ENCODE assay signal across 16 cellular contexts in the genomic region with DNA sequence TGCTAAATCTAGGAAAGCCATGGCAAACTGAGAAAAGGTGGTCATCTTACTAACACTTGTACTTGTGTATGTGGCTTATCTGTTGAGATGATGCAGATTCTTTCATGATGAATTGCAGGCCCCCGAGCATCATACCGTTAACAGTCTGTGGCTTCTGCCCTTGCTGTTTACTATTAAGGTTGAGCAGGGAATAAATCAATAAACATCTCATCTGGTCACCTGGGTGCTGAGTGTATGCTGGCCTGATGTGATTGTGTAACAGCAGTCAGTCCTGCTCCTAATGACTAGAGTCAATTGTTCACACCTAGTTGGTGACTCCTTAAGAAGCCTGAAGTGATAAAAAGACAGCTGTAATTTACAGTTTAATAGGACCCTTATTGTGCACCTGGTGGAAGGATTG. TPM values are rescaled to one million over a fixed set of nuclear protein-coding genes. Genes with fewer than 3 reads are reported as not detected.
"Had no signal": no experiment of that assay in that cellular context is flagged by ENCODE, and none has a peak within 500 bp of the region (broad histone marks: within the 10 kb centered on the region; RNA-seq: fewer than 3 reads in every experiment).

No MANE protein-coding gene starts in this region.

- H3K27ac Mint-ChIP-seq: activated CD4-positive, alpha-beta memory T cell treated with anti-CD3 and anti-CD28 coated beads, Interleukin-2, amount 10 ng/mL, durations not matched to agents 7 days and 5 days; activated CD4-positive, alpha-beta T cell treated with anti-CD3 and anti-CD28 coated beads for 36 hours; activated naive CD8-positive, alpha-beta T cell treated with anti-CD3 and anti-CD28 coated beads, Interleukin-2, amount 50 U/mL, for 24 hours; mesothelial cell of epicardium; naive B cell had no signal

- H3K4me3 ChIP-seq: cardiac muscle cell, stomach, uterus had no signal

- H3K9me3 ChIP-seq: stomach, uterus had no signal

- H3K27me3 Mint-ChIP-seq: activated CD4-positive, alpha-beta memory T cell treated with anti-CD3 and anti-CD28 coated beads, Interleukin-2, amount 10 ng/mL, durations not matched to agents 7 days and 5 days; activated CD4-positive, alpha-beta T cell treated with anti-CD3 and anti-CD28 coated beads for 36 hours; activated naive CD8-positive, alpha-beta T cell treated with anti-CD3 and anti-CD28 coated beads, Interleukin-2, amount 50 U/mL, for 24 hours; naive B cell had no signal

- H3K36me3 Mint-ChIP-seq: mesothelial cell of epicardium, naive B cell had no signal

- ATAC-seq: activated CD4-positive, alpha-beta T cell treated with anti-CD3 and anti-CD28 coated beads for 36 hours; activated naive CD8-positive, alpha-beta T cell treated with anti-CD3 and anti-CD28 coated beads, Interleukin-2, amount 50 U/mL, for 24 hours had no signal

- H3K27ac ChIP-seq: cardiac muscle cell, stomach, uterus, VCaP had no signal

- DNase-seq: activated CD4-positive, alpha-beta memory T cell treated with anti-CD3 and anti-CD28 coated beads, Interleukin-2, amount 10 ng/mL, durations not matched to agents 7 days and 5 days; activated CD4-positive, alpha-beta T cell treated with anti-CD3 and anti-CD28 coated beads for 36 hours; activated naive CD4-positive, alpha-beta T cell; activated naive CD8-positive, alpha-beta T cell treated with anti-CD3 and anti-CD28 coated beads, Interleukin-2, amount 50 U/mL, for 24 hours; hippocampal formation; naive B cell; stimulated activated CD4-positive, alpha-beta T cell treated with anti-CD3 and anti-CD28 coated beads, Interleukin-4, amount 100 ng/mL, for 4 hours; stomach; uterus had no signal

- H3K36me3 ChIP-seq: cardiac muscle cell, stomach, uterus had no signal

- H3K9me3 Mint-ChIP-seq: activated CD4-positive, alpha-beta memory T cell treated with anti-CD3 and anti-CD28 coated beads, Interleukin-2, amount 10 ng/mL, durations not matched to agents 7 days and 5 days; activated naive CD8-positive, alpha-beta T cell treated with anti-CD3 and anti-CD28 coated beads, Interleukin-2, amount 50 U/mL, for 24 hours; naive B cell had no signal

- H3K4me3 Mint-ChIP-seq: activated CD4-positive, alpha-beta memory T cell treated with anti-CD3 and anti-CD28 coated beads, Interleukin-2, amount 10 ng/mL, durations not matched to agents 7 days and 5 days; activated CD4-positive, alpha-beta T cell treated with anti-CD3 and anti-CD28 coated beads for 36 hours; activated naive CD8-positive, alpha-beta T cell treated with anti-CD3 and anti-CD28 coated beads, Interleukin-2, amount 50 U/mL, for 24 hours; mesothelial cell of epicardium; naive B cell had no signal

- H3K4me1 ChIP-seq: uterus had no signal

- H3K27me3 ChIP-seq: cardiac muscle cell, stomach, uterus had no signal

- H3K4me1 Mint-ChIP-seq: activated CD4-positive, alpha-beta memory T cell treated with anti-CD3 and anti-CD28 coated beads, Interleukin-2, amount 10 ng/mL, durations not matched to agents 7 days and 5 days; activated CD4-positive, alpha-beta T cell treated with anti-CD3 and anti-CD28 coated beads for 36 hours; activated naive CD8-positive, alpha-beta T cell treated with anti-CD3 and anti-CD28 coated beads, Interleukin-2, amount 50 U/mL, for 24 hours; naive B cell had no signal

RNA-seq across cellular contexts. Expression of a gene that starts 8.3 kb away (rescaled TPM):
- total RNA-seq: activated CD4-positive, alpha-beta memory T cell treated with anti-CD3 and anti-CD28 coated beads, Interleukin-2, amount 10 ng/mL, durations not matched to agents 7 days and 5 days; activated CD4-positive, alpha-beta T cell treated with anti-CD3 and anti-CD28 coated beads for 36 hours; astrocyte; cardiac muscle cell; kidney epithelial cell; liver; mesothelial cell of epicardium; skeletal muscle tissue; stomach; uterus had no signal
- polyA plus RNA-seq: cardiac muscle cell, liver, stomach had no signal
